In genomic region chr14:22882064-22882463, GRCh38 we compare ENCODE assay signal across 19 cellular contexts. TPM values are rescaled to one million over a fixed set of nuclear protein-coding genes. Genes with fewer than 3 reads are reported as not detected.
DNase-seq lines count a peak whose midpoint lies in the region; ATAC-seq and TF ChIP-seq lines count a peak whose summit lies in the region.
"Had no signal": no experiment of that assay in that cellular context is flagged by ENCODE, and none has a peak within 500 bp of the region (broad histone marks: within the 10 kb centered on the region; RNA-seq: fewer than 3 reads in every experiment).

No MANE protein-coding gene starts in this region.

- H3K9me3 Mint-ChIP-seq in WTC11: no peaks in the 10 kb centered on the region
- H3K9me3 Mint-ChIP-seq: activated CD4-positive, alpha-beta T cell treated with anti-CD3 and anti-CD28 coated beads, Interleukin-2, amount 10 ng/mL, durations not matched to agents 7 days and 5 days; CD8-positive, alpha-beta memory T cell had no signal

- TF ChIP-seq CTCF in cardiac muscle cell (IDR thresholded peaks at IDR 0.05; ENCODE audit: low read depth, low read length): no peak
- no peak for TF ChIP-seq CTCF in WTC11 (IDR thresholded peaks at IDR 0.05)
- TF ChIP-seq CTCF in BE2C (IDR thresholded peaks at IDR 0.05; ENCODE audit: low read depth, low read length): no peak

- no peak overlapping the region for H2BK120ac ChIP-seq in mesendoderm (ENCODE audit: low read depth, low read length)

- 0 out of 2 replicates have a peak overlapping the region, but pooled peaks have one; percentile 0 for H3K4me3 Mint-ChIP-seq in WTC11
- H3K4me3 Mint-ChIP-seq: activated CD4-positive, alpha-beta T cell treated with anti-CD3 and anti-CD28 coated beads, Interleukin-2, amount 10 ng/mL, durations not matched to agents 7 days and 5 days had no signal

- no peak overlapping the region for H2BK5ac ChIP-seq in mesendoderm (ENCODE audit: low read length)

- no peaks in the 10 kb centered on the region for H3K9me3 ChIP-seq in cardiac muscle cell (ENCODE audit: low read depth)
- H3K9me3 ChIP-seq in BE2C: no peaks in the 10 kb centered on the region
- H3K9me3 ChIP-seq: ascending aorta, transverse colon had no signal

- no peak overlapping the region for H3K27ac Mint-ChIP-seq in WTC11
- H3K27ac Mint-ChIP-seq: activated CD4-positive, alpha-beta T cell treated with anti-CD3 and anti-CD28 coated beads, Interleukin-2, amount 10 ng/mL, durations not matched to agents 7 days and 5 days had no signal

- no peak overlapping the region for H4K8ac ChIP-seq in mesendoderm (ENCODE audit: low read depth, low read length)

- WGBS in mesendoderm (ENCODE audit: extremely low coverage, insufficient coverage, low lambda C conversion rate): no CpG with 5 or more reads among the region's 7 CpGs

- no peak overlapping the region for H3K23ac ChIP-seq in mesendoderm (ENCODE audit: low read length)

- no peak overlapping the region for H4K5ac ChIP-seq in mesendoderm (ENCODE audit: low read length)

- CTCF ChIA-PET in WTC11 (lab: Charles Lee): interaction anchor here (0.5 to 5.1 kb wide), 14 partner anchors 10 to 312 kb away, joined by 3 to 57 read pairs (median 5); partner anchors contain the start of genes AJUBA and LRP10

- intact Hi-C loops in left cardiac atrium (cut with DNase I): no loop called here

- no peak overlapping the region for H3K4ac ChIP-seq in mesendoderm (ENCODE audit: low read depth, low read length)

- H3K56ac ChIP-seq in mesendoderm (ENCODE audit: low read length): peak overlapping the region; percentile 85

- peaks cover 23% of the 10 kb centered on the region for H3K27me3 Mint-ChIP-seq in WTC11 (ENCODE audit: low read depth)

- H3K4me1 Mint-ChIP-seq in WTC11: peaks cover 35% of the 10 kb centered on the region

- no peak overlapping the region for H3K18ac ChIP-seq in mesendoderm (ENCODE audit: low read length)

- H2AK5ac ChIP-seq in mesendoderm (ENCODE audit: low read length): no peak overlapping the region

- ATAC-seq in left cardiac atrium: no peak
- ATAC-seq in WTC11: no peak
- no peak for ATAC-seq in GM21367 (IDR thresholded peaks at IDR 0.05; ENCODE audit: unreplicated experiment)
- no peak for ATAC-seq in GM21423 (IDR thresholded peaks at IDR 0.05; ENCODE audit: unreplicated experiment)

- no peaks in the 10 kb centered on the region for H3K79me1 ChIP-seq in mesendoderm (ENCODE audit: low read length)

- no peak overlapping the region for H3K4me2 ChIP-seq in mesendoderm (ENCODE audit: low read length)

- H3K27me3 ChIP-seq in cardiac muscle cell (no peaks in the 10 kb centered on the region), mesendoderm (ENCODE audit: insufficient read depth, low read length, poor library complexity) (no peaks in the 10 kb centered on the region), BE2C (no peaks in the 10 kb centered on the region)
- H3K27me3 ChIP-seq: ascending aorta, transverse colon had no signal

- no peaks in the 10 kb centered on the region for H3K79me2 ChIP-seq in mesendoderm (ENCODE audit: control insufficient read depth, insufficient read depth, low read length)

- DNase-seq in cardiac muscle cell (ENCODE audit: low read depth in 1 of 2, low spot score in 1 of 2): no peak
- DNase-seq in left cardiac atrium: no peak
- no peak for DNase-seq in WTC11 (ENCODE audit: low spot score)
- no peak for DNase-seq in mesendoderm
- no peak for DNase-seq in BE2C
- no peak for DNase-seq in NCI-H187 (lab: John Stamatoyannopoulos, UW)
- DNase-seq: activated CD4-positive, alpha-beta T cell treated with anti-CD3 and anti-CD28 coated beads, Interleukin-2, amount 10 ng/mL, durations not matched to agents 7 days and 5 days; activated CD8-positive, alpha-beta memory T cell treated with anti-CD3 and anti-CD28 coated beads, Interleukin-2, amount 50 U/mL, for 48 hours; activated naive CD4-positive, alpha-beta T cell; CD8-positive, alpha-beta memory T cell; foreskin melanocyte; IMR-90; NCI-H524 treated with DMSO at 0.1 percent for 48 hours; stimulated activated CD4-positive, alpha-beta T cell treated with anti-CD3 and anti-CD28 coated beads, Interleukin-12 subunit alpha, Interleukin-12 subunit beta, amount 100 ng/mL, for 4 hours; transverse colon had no signal

- peak overlapping the region; percentile 78 for H3K27ac ChIP-seq in cardiac muscle cell
- no peak overlapping the region for H3K27ac ChIP-seq in mesendoderm (ENCODE audit: low read depth, low read length)
- H3K27ac ChIP-seq: ascending aorta, transverse colon had no signal

- H3K9ac ChIP-seq in mesendoderm (ENCODE audit: low read length): peak overlapping the region; percentile 63

- H3K36me3 ChIP-seq in cardiac muscle cell (no peaks in the 10 kb centered on the region), mesendoderm (ENCODE audit: control insufficient read depth, insufficient read depth, low read length) (peaks cover 1% of the 10 kb centered on the region), BE2C (no peaks in the 10 kb centered on the region)

- no peak overlapping the region for H2BK15ac ChIP-seq in mesendoderm (replicated peaks; ENCODE audit: low read depth)

- no peaks in the 10 kb centered on the region for H3K36me3 Mint-ChIP-seq in WTC11

- peaks cover 23% of the 10 kb centered on the region for H3K4me1 ChIP-seq in cardiac muscle cell (ENCODE audit: low read depth)
- peaks cover 12% of the 10 kb centered on the region for H3K4me1 ChIP-seq in mesendoderm (ENCODE audit: control insufficient read depth, low read depth, low read length)
- H3K4me1 ChIP-seq in BE2C: peaks cover 7% of the 10 kb centered on the region
- H3K4me1 ChIP-seq: ascending aorta had no signal

- POLR2A ChIA-PET in WTC11 (lab: Charles Lee): interaction anchor here (1.1 to 3.0 kb wide), 6 partner anchors 10 to 75 kb away, joined by 3 to 32 read pairs (median 6); partner anchors contain the start of genes HAUS4, LRP10, PRMT5 and RBM23

- no peak overlapping the region for H3K4me3 ChIP-seq in cardiac muscle cell
- no peak overlapping the region for H3K4me3 ChIP-seq in mesendoderm (ENCODE audit: low read length)
- H3K4me3 ChIP-seq in BE2C (ENCODE audit: low read depth, low read length): no peak overlapping the region
- H3K4me3 ChIP-seq: ascending aorta, transverse colon had no signal

TF ChIP-seq in WTC11, 78 proteins besides CTCF, POLR2A, EP300 and RAD21:
- no peak for TF ChIP-seq AFF4 (CRISPR knock-in tag; IDR thresholded peaks at IDR 0.05; ENCODE audit: borderline replicate concordance)

RNA-seq across cellular contexts. Expression of gene REM2, which starts 1.0 kb away (rescaled TPM):
- total RNA-seq in cardiac muscle cell: 1.6 and 5.1 TPM in 2 replicates
- 2.7 and 7.1 TPM in 2 replicates for polyA plus RNA-seq in cardiac muscle cell
- under 1 TPM in 1 of 2 donors, not detected in 1; 0.12 TPM for total RNA-seq in left cardiac atrium
- 1.1 to 1.5 TPM (median 1.5 TPM) in 3 replicates for total RNA-seq in WTC11 (2021)
- 1.1 TPM for polyA plus RNA-seq in mesendoderm (2013, experiment 1 of 2)
- 1.2 TPM for polyA plus RNA-seq in mesendoderm (2013, experiment 2 of 2)
- polyA plus RNA-seq in BE2C (2012; ENCODE audit: insufficient read depth, insufficient read length, low read depth): 0.31 TPM
- total RNA-seq: SK-MEL-5 had no signal

RNA-seq across cellular contexts. Expression of gene LRP10, which starts 10.5 kb away (rescaled TPM):
- total RNA-seq in cardiac muscle cell (40.8 and 47.1 TPM in 2 replicates), left cardiac atrium (10 to 100 TPM; 63.5 to 73.1 TPM), WTC11 (2021) (18.4 to 24.0 TPM (median 19.0 TPM) in 3 replicates)
- 58.6 and 62.7 TPM in 2 replicates for polyA plus RNA-seq in cardiac muscle cell
- 11.7 TPM for polyA plus RNA-seq in mesendoderm (2013, experiment 1 of 2)
- 11.5 TPM for polyA plus RNA-seq in mesendoderm (2013, experiment 2 of 2)
- 29.7 TPM for polyA plus RNA-seq in BE2C (2012; ENCODE audit: insufficient read depth, insufficient read length, low read depth)

RNA-seq across cellular contexts. Expression of gene RBM23, which starts 36.9 kb away (rescaled TPM):
- 97.6 and 107 TPM in 2 replicates for total RNA-seq in cardiac muscle cell
- 93.4 and 94.7 TPM in 2 replicates for polyA plus RNA-seq in cardiac muscle cell
- total RNA-seq in left cardiac atrium: 10 to 100 TPM; 48.8 to 54.6 TPM
- 42.4 to 49.4 TPM (median 47.4 TPM) in 3 replicates for total RNA-seq in WTC11 (2021)
- polyA plus RNA-seq in mesendoderm (2013, experiment 1 of 2): 47.3 TPM
- 49.8 TPM for polyA plus RNA-seq in mesendoderm (2013, experiment 2 of 2)
- 79.7 TPM for polyA plus RNA-seq in BE2C (2012; ENCODE audit: insufficient read depth, insufficient read length, low read depth)

RNA-seq across cellular contexts. Expression of gene MMP14, which starts 45.7 kb away (rescaled TPM):
- total RNA-seq in cardiac muscle cell (24.6 and 48.1 TPM in 2 replicates), left cardiac atrium (10 to 100 TPM; 51.2 to 52.2 TPM), WTC11 (2021) (81.6 to 94.4 TPM (median 83.9 TPM) in 3 replicates)
- polyA plus RNA-seq in cardiac muscle cell: 1.8 and 6.3 TPM in 2 replicates
- 188 TPM for polyA plus RNA-seq in mesendoderm (2013, experiment 1 of 2)
- 174 TPM for polyA plus RNA-seq in mesendoderm (2013, experiment 2 of 2)
- 1.6 TPM for polyA plus RNA-seq in BE2C (2012; ENCODE audit: insufficient read depth, insufficient read length, low read depth)
- polyA plus RNA-seq: CD8-positive, alpha-beta memory T cell had no signal

RNA-seq across cellular contexts. Expression of gene PRMT5, which starts 47.1 kb away (rescaled TPM):
- total RNA-seq in cardiac muscle cell (53.9 and 62.7 TPM in 2 replicates), left cardiac atrium (10 to 100 TPM; 46.9 to 48.6 TPM), WTC11 (2021) (119 to 124 TPM (median 123 TPM) in 3 replicates)
- polyA plus RNA-seq in cardiac muscle cell: 131 and 134 TPM in 2 replicates
- polyA plus RNA-seq in mesendoderm (2013, experiment 1 of 2): 154 TPM
- 151 TPM for polyA plus RNA-seq in mesendoderm (2013, experiment 2 of 2)
- polyA plus RNA-seq in BE2C (2012; ENCODE audit: insufficient read depth, insufficient read length, low read depth): 449 TPM
